ENCODE assay signal across 8 cellular contexts in the genomic region with DNA sequence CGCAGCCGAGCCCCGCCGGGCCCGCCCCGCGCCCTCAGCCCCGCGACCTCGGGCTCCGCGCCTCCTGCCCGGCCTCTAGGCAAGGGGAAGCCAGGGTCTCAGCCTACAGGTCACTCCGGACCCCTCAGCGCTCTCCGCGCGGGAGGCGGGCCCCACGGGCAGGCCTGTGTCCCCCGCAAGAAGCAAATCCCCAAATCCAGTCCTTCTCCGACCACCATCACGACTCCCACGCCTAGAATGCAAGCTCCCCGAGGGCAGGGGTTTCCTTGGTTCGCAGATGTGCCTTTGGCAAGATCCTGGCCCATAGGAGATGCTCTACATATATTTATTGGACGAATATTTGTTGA. TPM values are rescaled to one million over a fixed set of nuclear protein-coding genes. Genes with fewer than 3 reads are reported as not detected.
DNase-seq lines count a peak whose midpoint lies in the region; ATAC-seq, FAIRE-seq and TF ChIP-seq lines count a peak whose summit lies in the region.

No MANE protein-coding gene starts in this region.

- peaks cover 0 to 13% (median 5%) of the 10 kb centered on the region in 4 donors for H3K4me1 ChIP-seq in tibial artery

- H3K27ac ChIP-seq in tibial artery, result peak overlapping the region; percentile 89 to 92

- peaks cover 9% of the 10 kb centered on the region for H3K9me3 Mint-ChIP-seq in activated CD8-positive, alpha-beta T cell treated with anti-CD3 and anti-CD28 coated beads, Interleukin-2, amount 10 ng/mL, durations not matched to agents 7 days and 5 days (ENCODE audit: insufficient read depth)
- H3K9me3 Mint-ChIP-seq in activated CD8-positive, alpha-beta T cell treated with anti-CD3 and anti-CD28 coated beads for 36 hours, result peaks cover 7% of the 10 kb centered on the region
- H3K9me3 Mint-ChIP-seq in mesothelial cell of epicardium, result peaks cover 22% of the 10 kb centered on the region

- no peaks in the 10 kb centered on the region for H3K9me3 ChIP-seq in tibial artery

- POLR2A ChIA-PET in activated CD8-positive, alpha-beta T cell treated with anti-CD3 and anti-CD28 coated beads, Interleukin-2, amount 10 ng/mL, durations not matched to agents 7 days and 5 days (lab: Charles Lee), result no interaction called here
- POLR2A ChIA-PET in activated CD8-positive, alpha-beta T cell treated with anti-CD3 and anti-CD28 coated beads for 36 hours (lab: Charles Lee), result no interaction called here

- peaks cover 14 to 25% (median 24%) of the 10 kb centered on the region in 3 donors for H3K36me3 ChIP-seq in tibial artery

- TF ChIP-seq POLR2A in GM12892 (IDR thresholded peaks at IDR 0.05; ENCODE audit: low read depth, low read length), result no peak

- peaks cover 24% of the 10 kb centered on the region for H3K27me3 Mint-ChIP-seq in activated CD8-positive, alpha-beta T cell treated with anti-CD3 and anti-CD28 coated beads, Interleukin-2, amount 10 ng/mL, durations not matched to agents 7 days and 5 days (ENCODE audit: low read depth)
- peaks cover 35% of the 10 kb centered on the region for H3K27me3 Mint-ChIP-seq in activated CD8-positive, alpha-beta T cell treated with anti-CD3 and anti-CD28 coated beads for 36 hours
- H3K27me3 Mint-ChIP-seq in mesothelial cell of epicardium (ENCODE audit: low read depth), result no peaks in the 10 kb centered on the region

- H3K36me3 Mint-ChIP-seq in activated CD8-positive, alpha-beta T cell treated with anti-CD3 and anti-CD28 coated beads, Interleukin-2, amount 10 ng/mL, durations not matched to agents 7 days and 5 days (ENCODE audit: low read depth), result peaks cover 2% of the 10 kb centered on the region
- H3K36me3 Mint-ChIP-seq in activated CD8-positive, alpha-beta T cell treated with anti-CD3 and anti-CD28 coated beads for 36 hours (ENCODE audit: low read depth), result no peaks in the 10 kb centered on the region
- peaks cover 31% of the 10 kb centered on the region for H3K36me3 Mint-ChIP-seq in mesothelial cell of epicardium

- no peak for TF ChIP-seq CTCF in activated CD8-positive, alpha-beta T cell treated with anti-CD3 and anti-CD28 coated beads for 36 hours (IDR thresholded peaks at IDR 0.05)
- no peak for TF ChIP-seq CTCF in mesothelial cell of epicardium (IDR thresholded peaks at IDR 0.05; ENCODE audit: unreplicated experiment)
- TF ChIP-seq CTCF in tibial artery (IDR thresholded peaks at IDR 0.05), result no peak

- intact Hi-C loops in activated CD8-positive, alpha-beta T cell treated with anti-CD3 and anti-CD28 coated beads for 36 hours (cut with micrococcal nuclease), result no loop called here
- intact Hi-C loops in tibial artery (cut with DNase I; ENCODE audit: low total_unique reads), result loop anchor here (5.0 kb wide), 1 partner anchor 106 kb away; no protein-coding TSS in a partner anchor

- no peak overlapping the region for H3K27ac Mint-ChIP-seq in activated CD8-positive, alpha-beta T cell treated with anti-CD3 and anti-CD28 coated beads, Interleukin-2, amount 10 ng/mL, durations not matched to agents 7 days and 5 days
- no peak overlapping the region for H3K27ac Mint-ChIP-seq in activated CD8-positive, alpha-beta T cell treated with anti-CD3 and anti-CD28 coated beads for 36 hours
- H3K27ac Mint-ChIP-seq in mesothelial cell of epicardium, result peak overlapping the region; percentile 92

- no peaks in the 10 kb centered on the region for H3K4me1 Mint-ChIP-seq in activated CD8-positive, alpha-beta T cell treated with anti-CD3 and anti-CD28 coated beads, Interleukin-2, amount 10 ng/mL, durations not matched to agents 7 days and 5 days (ENCODE audit: low read depth)
- peaks cover 2% of the 10 kb centered on the region for H3K4me1 Mint-ChIP-seq in activated CD8-positive, alpha-beta T cell treated with anti-CD3 and anti-CD28 coated beads for 36 hours (ENCODE audit: low read depth)
- peaks cover 18% of the 10 kb centered on the region for H3K4me1 Mint-ChIP-seq in mesothelial cell of epicardium

- no peak for DNase-seq in activated CD8-positive, alpha-beta T cell treated with anti-CD3 and anti-CD28 coated beads, Interleukin-2, amount 10 ng/mL, durations not matched to agents 7 days and 5 days
- no peak for DNase-seq in activated CD8-positive, alpha-beta T cell treated with anti-CD3 and anti-CD28 coated beads for 36 hours
- DNase-seq in cerebellar cortex (ENCODE audit: low spot score) (peak; percentile 2), mesothelial cell of epicardium (ENCODE audit: low spot score in 2 of 2, unreplicated experiment in 2 of 2) (no peak), tibial artery (no peak), 8988T (no peak), GM12892 (ENCODE audit: insufficient read length) (no peak)

- CTCF ChIA-PET in activated CD8-positive, alpha-beta T cell treated with anti-CD3 and anti-CD28 coated beads, Interleukin-2, amount 10 ng/mL, durations not matched to agents 7 days and 5 days (lab: Charles Lee), result no interaction called here
- CTCF ChIA-PET in activated CD8-positive, alpha-beta T cell treated with anti-CD3 and anti-CD28 coated beads for 36 hours (lab: Charles Lee), result no interaction called here

- H3K27me3 ChIP-seq in tibial artery, result no peaks in the 10 kb centered on the region

- peak overlapping the region; percentile 18 for H3K4me3 Mint-ChIP-seq in activated CD8-positive, alpha-beta T cell treated with anti-CD3 and anti-CD28 coated beads, Interleukin-2, amount 10 ng/mL, durations not matched to agents 7 days and 5 days
- no peak overlapping the region for H3K4me3 Mint-ChIP-seq in activated CD8-positive, alpha-beta T cell treated with anti-CD3 and anti-CD28 coated beads for 36 hours
- peak overlapping the region; percentile 80 for H3K4me3 Mint-ChIP-seq in mesothelial cell of epicardium

- no peak for FAIRE-seq in GM12892 (lab: Jason Lieb, UNC)

- peak overlapping the region; percentile 67 to 76 for H3K4me3 ChIP-seq in tibial artery

- no peak for ATAC-seq in activated CD8-positive, alpha-beta T cell treated with anti-CD3 and anti-CD28 coated beads, Interleukin-2, amount 10 ng/mL, durations not matched to agents 7 days and 5 days
- ATAC-seq in activated CD8-positive, alpha-beta T cell treated with anti-CD3 and anti-CD28 coated beads for 36 hours, result no peak
- ATAC-seq in HG02588 (IDR thresholded peaks at IDR 0.05; ENCODE audit: unreplicated experiment), result no peak

RNA-seq across cellular contexts. Expression of a gene that starts 0.2 kb away (rescaled TPM):
- total RNA-seq in activated CD8-positive, alpha-beta T cell treated with anti-CD3 and anti-CD28 coated beads, Interleukin-2, amount 10 ng/mL, durations not matched to agents 7 days and 5 days, result not detected
- not detected for total RNA-seq in activated CD8-positive, alpha-beta T cell treated with anti-CD3 and anti-CD28 coated beads for 36 hours
- total RNA-seq in mesothelial cell of epicardium, result 15.3 to 17.6 TPM (median 16.2 TPM) in 3 replicates
- polyA plus RNA-seq in GM12892 (2012; ENCODE audit: missing spikeins), result 1.00 TPM

Comparison
In these comparisons a context has a peak if more than half of its experiments do, and no peak if none do; other contexts are left out.
1. RNA of a gene that starts 0.2 kb away (total RNA-seq): 15.3 to 17.6 TPM in mesothelial cell of epicardium; not detected in activated CD8-positive, alpha-beta T cell treated with anti-CD3 and anti-CD28 coated beads, Interleukin-2, amount 10 ng/mL, durations not matched to agents 7 days and 5 days and not detected in activated CD8-positive, alpha-beta T cell treated with anti-CD3 and anti-CD28 coated beads for 36 hours; every median in the first group is over 10 times any median in the second.